In the genomic region with DNA sequence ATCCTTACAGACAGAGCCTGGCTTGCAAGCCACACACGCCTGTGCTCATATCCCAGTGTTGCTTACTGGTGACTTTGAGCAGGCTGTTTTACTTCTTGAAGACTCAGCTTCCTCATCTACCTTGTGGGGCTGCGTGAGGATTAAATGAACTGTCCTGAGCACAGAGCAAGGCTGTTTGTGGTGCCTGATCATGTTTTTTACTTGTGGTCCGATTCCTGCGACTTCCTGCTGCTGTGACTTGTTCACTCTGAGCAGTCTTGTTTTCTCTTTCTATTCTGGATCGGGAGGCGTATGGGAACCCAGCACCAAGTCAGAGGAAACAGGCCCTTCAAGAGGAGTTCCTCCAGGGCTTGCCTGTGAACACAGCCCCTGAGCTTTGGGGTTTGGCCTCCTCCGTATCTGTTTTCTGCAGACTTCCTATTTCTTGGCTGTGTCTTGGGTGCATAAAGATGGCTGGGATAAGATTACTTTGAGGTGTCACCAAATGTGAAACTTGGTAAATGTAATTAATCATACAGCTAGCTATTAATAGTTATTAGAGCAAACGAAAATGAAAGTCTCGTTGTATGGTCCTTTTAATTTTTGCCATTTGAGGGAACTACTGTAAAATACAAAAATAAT, we compare ENCODE assay signal across 8 cellular contexts.
DNase-seq lines count a peak whose midpoint lies in the region; ATAC-seq, FAIRE-seq and TF ChIP-seq lines count a peak whose summit lies in the region.

No MANE protein-coding gene starts in this region.

- peaks cover 5% of the 10 kb centered on the region; the same call in 1 of the 2 replicates for H4K20me1 ChIP-seq in HepG2 (ENCODE audit: insufficient read depth, low read length)

- H3K4me3 ChIP-seq in HepG2 (replicated peaks in 1 of 3; ENCODE audit: insufficient read depth in 1 of 3, low read depth in 2 of 3, low read length in 3 of 3) = no peak overlapping the region

- peaks cover 39% of the 10 kb centered on the region for H3K36me3 Mint-ChIP-seq in activated CD4-positive, alpha-beta T cell treated with anti-CD3 and anti-CD28 coated beads, Interleukin-2, amount 10 ng/mL, durations not matched to agents 24 days and 14 days (ENCODE audit: low read depth)

- peaks cover 18% of the 10 kb centered on the region for H3K4me1 ChIP-seq in HepG2 (ENCODE audit: insufficient read depth, low read length)

- no peak overlapping the region for H3K9ac ChIP-seq in HepG2 (ENCODE audit: insufficient read depth, low read depth, low read length)

- CTCF ChIA-PET in HepG2 (lab: Yijun Ruan, JAX; ENCODE audit: low intra/inter-chr PET ratio, low total read pairs) = no interaction called here

- H3K4me2 ChIP-seq in HepG2 (ENCODE audit: low read depth, low read length) = no peak overlapping the region

- TF ChIP-seq POLR2A in HepG2 (IDR thresholded peaks at IDR 0.05; ENCODE audit: insufficient read depth in 1 of 2, low read depth in 2 of 2, low read length in 2 of 2) = no peak

- DNase-seq in activated CD4-positive, alpha-beta T cell treated with anti-CD3 and anti-CD28 coated beads, Interleukin-2, amount 10 ng/mL, durations not matched to agents 24 days and 14 days = peak; percentile 60
- DNase-seq in activated CD4-positive, alpha-beta T cell treated with anti-CD3 and anti-CD28 coated beads, Interleukin-2, amount 50 U/mL, for 1 hour = no peak
- peak; percentile 86 for DNase-seq in UCSD-AML1 (lab: John Stamatoyannopoulos, UW; ENCODE audit: unreplicated experiment)
- no peak for DNase-seq in HepG2 (ENCODE audit: low spot score)
- DNase-seq in NCI-H69 (lab: John Stamatoyannopoulos, UW) = no peak
- DNase-seq in NCI-H1105 treated with DMSO at 0.1 percent for 48 hours (lab: John Stamatoyannopoulos, UW) = no peak
- no peak for DNase-seq in middle frontal gyrus (ENCODE audit: extremely low spot score, low spot score)

- FAIRE-seq in HepG2 (lab: Jason Lieb, UNC) = no peak

- no TSS peak for BruUV-seq in HepG2 (replicated peaks; lab: Mats Ljungman, UMichigan)

- H3K79me2 ChIP-seq in HepG2 (ENCODE audit: insufficient read depth, low read length) = no peaks in the 10 kb centered on the region

- TF ChIP-seq EP300 in HepG2 (IDR thresholded peaks at IDR 0.05; ENCODE audit: low read depth in 2 of 2, low read length in 2 of 2) = no peak
- TF ChIP-seq EP300 in HepG2 (CRISPR knock-in tag; IDR thresholded peaks at IDR 0.05; ENCODE audit: borderline replicate concordance) = no peak

- WGBS in HepG2 (ENCODE audit: low lambda C conversion rate) = 96% methylated on average over 9 of the region's 9 CpGs

- peak overlapping the region; percentile 3 for H3K4me3 Mint-ChIP-seq in activated CD4-positive, alpha-beta T cell treated with anti-CD3 and anti-CD28 coated beads, Interleukin-2, amount 10 ng/mL, durations not matched to agents 24 days and 14 days

- H3K27ac ChIP-seq in HepG2 (ENCODE audit: extremely low read length, insufficient read depth, low read length) = no peak overlapping the region

- ATAC-seq in HG02852 (IDR thresholded peaks at IDR 0.05; ENCODE audit: unreplicated experiment) (peak; percentile 70), HepG2 (no peak)

- in situ Hi-C loops in HepG2 (cut with HindIII; ENCODE audit: extremely low pct_ligation_motif_present, low pct_unique_long_range_greater_than_20kb) = no loop called here

- H3K9me3 ChIP-seq in HepG2 (ENCODE audit: low read length) = no peaks in the 10 kb centered on the region

- no peak for TF ChIP-seq RAD21 in HepG2 (CRISPR knock-in tag; IDR thresholded peaks at IDR 0.05)

- peaks cover 15% of the 10 kb centered on the region for H3K4me1 Mint-ChIP-seq in activated CD4-positive, alpha-beta T cell treated with anti-CD3 and anti-CD28 coated beads, Interleukin-2, amount 10 ng/mL, durations not matched to agents 24 days and 14 days

- H3K9me3 Mint-ChIP-seq in activated CD4-positive, alpha-beta T cell treated with anti-CD3 and anti-CD28 coated beads, Interleukin-2, amount 10 ng/mL, durations not matched to agents 24 days and 14 days = no peaks in the 10 kb centered on the region

- TF ChIP-seq CTCF in HepG2 (CRISPR knock-in tag; IDR thresholded peaks at IDR 0.05) = no peak

- peaks cover 31 to 56% of the 10 kb centered on the region in 2 experiments for H3K36me3 ChIP-seq in HepG2 (replicated peaks in 1 of 2; ENCODE audit: control insufficient read depth in 1 of 2, insufficient read depth in 2 of 2, low read length in 2 of 2)

- H3K27me3 Mint-ChIP-seq in activated CD4-positive, alpha-beta T cell treated with anti-CD3 and anti-CD28 coated beads, Interleukin-2, amount 10 ng/mL, durations not matched to agents 24 days and 14 days = no peaks in the 10 kb centered on the region

- POLR2A ChIA-PET in HepG2 (lab: Yijun Ruan, JAX) = no interaction called here

- intact Hi-C loops in activated CD4-positive, alpha-beta T cell treated with anti-CD3 and anti-CD28 coated beads, Interleukin-2, amount 10 ng/mL, durations not matched to agents 24 days and 14 days (cut with micrococcal nuclease) = no loop called here
- intact Hi-C loops in HepG2 (cut with micrococcal nuclease; ENCODE audit: unreplicated experiment) = no loop called here

- no peak overlapping the region for H2AFZ ChIP-seq in HepG2 (ENCODE audit: low read length)

- H3K27me3 ChIP-seq in HepG2 (ENCODE audit: control insufficient read depth in 1 of 2, insufficient read depth in 2 of 2, low read length in 2 of 2) = no peaks in the 10 kb centered on the region

- H3K27ac Mint-ChIP-seq in activated CD4-positive, alpha-beta T cell treated with anti-CD3 and anti-CD28 coated beads, Interleukin-2, amount 10 ng/mL, durations not matched to agents 24 days and 14 days = peak overlapping the region; percentile 22

TF ChIP-seq in HepG2, 621 proteins besides CTCF, POLR2A, EP300 and RAD21:
- TF ChIP-seq RBM22 (optimal IDR thresholded peaks at IDR 0.05; ENCODE audit: low read length) (peak; percentile 39), ZNF75D (CRISPR knock-in tag; IDR thresholded peaks at IDR 0.05; ENCODE audit: borderline replicate concordance) (no peak), ISL2 (CRISPR knock-in tag; IDR thresholded peaks at IDR 0.05) (no peak), TBP (CRISPR knock-in tag; IDR thresholded peaks at IDR 0.05) (no peak)

Comparison
In these comparisons a context has a peak if more than half of its experiments do, and no peak if none do; other contexts are left out.
1. DNase-seq: peak in activated CD4-positive, alpha-beta T cell treated with anti-CD3 and anti-CD28 coated beads, Interleukin-2, amount 10 ng/mL, durations not matched to agents 24 days and 14 days (single experiment) and UCSD-AML1 (single experiment); none in activated CD4-positive, alpha-beta T cell treated with anti-CD3 and anti-CD28 coated beads, Interleukin-2, amount 50 U/mL, for 1 hour (single experiment), HepG2 (single experiment), NCI-H69 (single experiment), NCI-H1105 treated with DMSO at 0.1 percent for 48 hours (single experiment) and middle frontal gyrus (single experiment).